In the genomic region with DNA sequence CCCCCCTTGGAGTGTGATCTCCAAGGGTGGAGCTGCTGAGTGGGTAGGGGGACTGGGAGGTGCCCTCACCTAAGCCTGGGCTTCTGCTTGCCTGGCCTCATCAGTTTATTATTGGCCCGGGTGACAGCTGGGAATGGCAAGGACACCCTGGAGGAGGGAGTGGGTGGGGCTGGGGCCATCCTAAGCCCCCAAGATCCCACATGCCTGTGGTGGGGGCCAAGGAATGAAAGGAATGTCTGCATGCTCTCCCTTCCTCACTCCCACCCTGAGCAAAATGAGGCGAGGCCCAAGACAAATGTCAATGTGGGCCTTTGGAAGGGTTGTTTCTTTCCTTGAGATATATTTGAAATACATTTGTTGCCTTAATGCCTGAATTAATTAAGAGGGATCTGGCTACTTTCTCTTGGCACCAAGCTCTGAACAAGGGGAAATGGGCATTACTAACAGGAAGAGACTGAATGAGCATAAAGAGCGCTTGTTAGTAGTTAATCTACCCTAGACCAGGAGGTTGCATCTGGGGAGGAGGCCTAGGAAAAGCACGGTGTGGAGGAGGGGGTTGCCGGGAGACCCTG, we compare ENCODE assay signal across 19 cellular contexts. TPM values are rescaled to one million over a fixed set of nuclear protein-coding genes. Genes with fewer than 3 reads are reported as not detected.
A peak's percentile ranks its signal among the peaks of the same experiment; 100 is the strongest.
DNase-seq lines count a peak whose midpoint lies in the region; ATAC-seq and TF ChIP-seq lines count a peak whose summit lies in the region.
"Had no signal": no experiment of that assay in that cellular context is flagged by ENCODE, and none has a peak within 500 bp of the region (broad histone marks: within the 10 kb centered on the region; RNA-seq: fewer than 3 reads in every experiment).

No MANE protein-coding gene starts in this region.

- no peak overlapping the region for H3K27ac Mint-ChIP-seq in T-cell
- H3K27ac Mint-ChIP-seq: CD8-positive, alpha-beta memory T cell had no signal

- H3K4me1 ChIP-seq in sigmoid colon: no peaks in the 10 kb centered on the region
- H3K4me1 ChIP-seq in adrenal gland (replicated peaks in 1 of 2): no peaks in the 10 kb centered on the region

- H3K27ac ChIP-seq in sigmoid colon: no peak overlapping the region
- no peak overlapping the region for H3K27ac ChIP-seq in adrenal gland
- H3K27ac ChIP-seq: RWPE1 had no signal

- H3K4me3 Mint-ChIP-seq in T-cell: no peak overlapping the region
- H3K4me3 Mint-ChIP-seq: CD8-positive, alpha-beta memory T cell had no signal

- no peak for TF ChIP-seq POLR2A in sigmoid colon (IDR thresholded peaks at IDR 0.05)
- TF ChIP-seq POLR2A in adrenal gland (IDR thresholded peaks at IDR 0.05): no peak

- WGBS in sigmoid colon, 2 donors: 82 to 92% methylated on average over 5 of the region's 5 CpGs
- 82 to 89% (median 87%) methylated on average over 4 to 5 of the region's 5 CpGs for WGBS in adrenal gland, 4 donors

- TF ChIP-seq CTCF in sigmoid colon (IDR thresholded peaks at IDR 0.05) (no peak), adrenal gland (IDR thresholded peaks at IDR 0.05) (no peak)

- no peaks in the 10 kb centered on the region for H3K27me3 ChIP-seq in sigmoid colon
- no peaks in the 10 kb centered on the region for H3K27me3 ChIP-seq in adrenal gland

- no peaks in the 10 kb centered on the region for H3K9me3 Mint-ChIP-seq in T-cell
- H3K9me3 Mint-ChIP-seq: CD8-positive, alpha-beta memory T cell had no signal

- H3K36me3 ChIP-seq in sigmoid colon: no peaks in the 10 kb centered on the region
- H3K36me3 ChIP-seq in adrenal gland (replicated peaks in 1 of 2): no peaks in the 10 kb centered on the region

- H3K4me1 Mint-ChIP-seq in T-cell: no peaks in the 10 kb centered on the region
- H3K4me1 Mint-ChIP-seq: CD8-positive, alpha-beta memory T cell had no signal

- no peaks in the 10 kb centered on the region for H3K36me3 Mint-ChIP-seq in T-cell
- H3K36me3 Mint-ChIP-seq: CD8-positive, alpha-beta memory T cell had no signal

- H3K4me3 ChIP-seq in sigmoid colon (no peak overlapping the region), adrenal gland (no peak overlapping the region)

- TF ChIP-seq EP300 in sigmoid colon (IDR thresholded peaks at IDR 0.05): no peak

- DNase-seq in EH (ENCODE audit: low read depth) (peak; percentile 19), NCI-H82 (lab: John Stamatoyannopoulos, UW) (peak; percentile 42), islet precursor cell (peak; percentile 70), sigmoid colon (peak; percentile 38), adrenal gland (no peak), T-cell (no peak), NOMO-1 treated with DMSO at 0.1 percent for 48 hours (lab: John Stamatoyannopoulos, UW; ENCODE audit: unreplicated experiment) (no peak)
- no peak for DNase-seq in activated effector memory CD4-positive, alpha-beta T cell treated with Interleukin-2 at 50 U/mL for 16 hours
- DNase-seq: ACHN; CD8-positive, alpha-beta memory T cell; H7; Kasumi-1; NCI-H1417; NCI-H2081; NCI-H524; NK-92 treated with Interleukin-12 subunit alpha and Interleukin-12 subunit beta, amount 100 ng/mL, for 24 hours had no signal

- peaks cover 4 to 16% of the 10 kb centered on the region in 2 donors for H3K27me3 Mint-ChIP-seq in T-cell

- POLR2A ChIA-PET in T-cell (lab: Charles Lee): no interaction called here

- CTCF ChIA-PET in T-cell (lab: Charles Lee): no interaction called here

- intact Hi-C loops in sigmoid colon (cut with DNase I) (no loop called here), adrenal gland (cut with DNase I) (no loop called here)

- H3K9me3 ChIP-seq in sigmoid colon (no peaks in the 10 kb centered on the region), adrenal gland (replicated peaks in 1 of 3) (no peaks in the 10 kb centered on the region)

- no peak for ATAC-seq in T-cell (replicated peaks in 1 of 4)

RNA-seq across cellular contexts. Expression of a gene that starts 19.7 kb away (rescaled TPM):
- total RNA-seq in sigmoid colon (1 to 10 TPM in 3 of 4 donors, not detected in 1; 2.2 to 9.1 (median 2.6) TPM), adrenal gland (1 to 10 TPM in 3 of 8 donors, under 1 TPM in 5; 0.24 to 2.0 (median 0.74) TPM), T-cell (under 1 TPM in 2 of 5 donors, not detected in 3; 0.20 to 0.30 TPM)
- polyA plus RNA-seq in sigmoid colon (10 to 100 TPM in 1 of 3 donors, 1 to 10 TPM in 2; 1.2 to 28.8 (median 4.9) TPM), adrenal gland (10 to 100 TPM in 1 of 3 donors, 1 to 10 TPM in 1, under 1 TPM in 1; 0.53 to 19.1 (median 5.3) TPM)
- total RNA-seq: CD8-positive, alpha-beta memory T cell had no signal
- polyA plus RNA-seq: CD8-positive, alpha-beta memory T cell had no signal

RNA-seq across cellular contexts. Expression of a gene that starts 23.3 kb away (rescaled TPM):
- total RNA-seq in sigmoid colon (not detected), adrenal gland (1 to 10 TPM in 1 of 8 donors, under 1 TPM in 6, not detected in 1; 0.14 to 1.9 (median 0.51) TPM), T-cell (1 to 10 TPM in 2 of 5 donors, under 1 TPM in 2, not detected in 1; 0.12 to 2.3 (median 0.92) TPM)
- polyA plus RNA-seq in sigmoid colon (under 1 TPM in 1 of 3 donors, not detected in 2; 0.98 TPM), adrenal gland (1 to 10 TPM in 2 of 3 donors, under 1 TPM in 1; 0.13 to 6.5 (median 1.1) TPM)
- total RNA-seq: H7, SK-MEL-5 had no signal
- polyA plus RNA-seq: BJ; CD8-positive, alpha-beta memory T cell had no signal

RNA-seq across cellular contexts. Expression of a gene that starts 30.6 kb away (rescaled TPM):
- total RNA-seq in sigmoid colon (not detected), adrenal gland (not detected), T-cell (not detected)
- polyA plus RNA-seq in sigmoid colon (not detected), adrenal gland (under 1 TPM in 1 of 3 donors, not detected in 2; 0.64 TPM)
- total RNA-seq: CD8-positive, alpha-beta memory T cell; H7; SK-MEL-5 had no signal
- polyA plus RNA-seq: BJ; CD8-positive, alpha-beta memory T cell had no signal

Comparison
In these comparisons a context has a peak if more than half of its experiments do, and no peak if none do; other contexts are left out.
1. DNase-seq: peak in EH (single experiment), NCI-H82 (single experiment), islet precursor cell (single experiment) and sigmoid colon (single experiment); none in activated effector memory CD4-positive, alpha-beta T cell treated with Interleukin-2 at 50 U/mL for 16 hours (single experiment), adrenal gland (0 of 7), T-cell (0 of 34) and NOMO-1 treated with DMSO at 0.1 percent for 48 hours (single experiment).